1 cellular context compared by ENCODE assay signal in genomic region chr6:158220786-158221442, GRCh38.
TF ChIP-seq lines count a peak whose summit lies in the region.

No MANE protein-coding gene starts in this region.

TF ChIP-seq in HEK293, 187 proteins besides CTCF, POLR2A, EP300 and RAD21 (continued from another document):
- TF ChIP-seq TRIM28 (IDR thresholded peaks at IDR 0.05; ENCODE audit: borderline replicate concordance, low read length) (no peak), ZNF488 (tag by site-specific recombination; IDR thresholded peaks at IDR 0.05) (no peak), ZBTB6 (tag by site-specific recombination; IDR thresholded peaks at IDR 0.05) (no peak), ZNF2 (tag by site-specific recombination; IDR thresholded peaks at IDR 0.05) (peak; percentile 50; the same call in 1 of the 2 replicates), ZNF654 (tag by site-specific recombination; IDR thresholded peaks at IDR 0.05; ENCODE audit: low read depth) (peak; percentile 96), RBAK (tag by site-specific recombination; IDR thresholded peaks at IDR 0.05) (no peak), ZNF610 (tag by site-specific recombination; IDR thresholded peaks at IDR 0.05; ENCODE audit: borderline replicate concordance) (0 out of 2 replicates have a peak, but pooled peaks have one; percentile 64), MEIS1 (CRISPR knock-in tag; IDR thresholded peaks at IDR 0.05; ENCODE audit: borderline replicate concordance) (no peak), ZNF792 (tag by site-specific recombination; IDR thresholded peaks at IDR 0.05) (no peak), ZNF664 (tag by site-specific recombination; IDR thresholded peaks at IDR 0.05) (no peak), ZNF558 (tag by site-specific recombination; IDR thresholded peaks at IDR 0.05) (no peak), ZNF394 (tag by site-specific recombination; IDR thresholded peaks at IDR 0.05; ENCODE audit: borderline replicate concordance) (peak; percentile 42; the same call in 1 of the 2 replicates), ZNF48 (tag by site-specific recombination; IDR thresholded peaks at IDR 0.05) (no peak), ZNF24 (tag by site-specific recombination; IDR thresholded peaks at IDR 0.05) (no peak), ZBTB11 (tag by site-specific recombination; conservative IDR thresholded peaks at IDR 0.05; ENCODE audit: low read depth) (no peak)
